Comparison of ENCODE assay signal across 16 cellular contexts in the genomic region with DNA sequence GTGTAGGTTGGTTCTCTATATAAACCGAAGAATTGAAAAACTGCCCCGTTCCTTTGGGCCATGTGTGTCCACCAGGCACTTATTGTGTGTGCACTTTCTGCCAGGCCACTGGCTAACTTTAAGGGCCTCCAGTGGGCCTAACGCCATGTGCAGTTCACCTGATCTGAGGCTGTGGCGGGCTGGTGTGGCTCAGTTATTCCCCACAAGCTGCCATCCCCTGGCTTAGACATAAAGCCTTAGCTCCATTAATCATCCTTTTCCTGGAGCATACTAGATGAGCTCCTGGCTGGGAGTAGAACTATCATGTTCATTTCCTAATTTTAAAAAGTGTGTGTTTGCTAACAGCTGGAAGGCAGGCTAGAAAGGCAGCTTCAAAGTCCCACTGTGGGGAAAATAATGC.
A peak's percentile ranks its signal among the peaks of the same experiment; 100 is the strongest.
DNase-seq lines count a peak whose midpoint lies in the region; ATAC-seq, FAIRE-seq and TF ChIP-seq lines count a peak whose summit lies in the region.
"Had no signal": no experiment of that assay in that cellular context is flagged by ENCODE, and none has a peak within 500 bp of the region (broad histone marks: within the 10 kb centered on the region; RNA-seq: fewer than 3 reads in every experiment).

No MANE protein-coding gene starts in this region.

- H3K27ac ChIP-seq in astrocyte (ENCODE audit: low read depth, low read length) = no peak overlapping the region
- H3K27ac ChIP-seq in skeletal muscle tissue (ENCODE audit: low read depth, low read length) = peak overlapping the region; percentile 57
- H3K27ac ChIP-seq: A549, C4-2B, GM23248 had no signal

- peaks cover 2% of the 10 kb centered on the region for H3K36me3 Mint-ChIP-seq in astrocyte (ENCODE audit: low read depth, unreplicated experiment)
- no peaks in the 10 kb centered on the region for H3K36me3 Mint-ChIP-seq in nephron (ENCODE audit: low read depth)
- H3K36me3 Mint-ChIP-seq: CD4-positive, alpha-beta memory T cell had no signal

- no peak for FAIRE-seq in astrocyte (lab: Jason Lieb, UNC)
- FAIRE-seq: A549, GM12878, GM18507, H54 had no signal

- H3K4me1 Mint-ChIP-seq in astrocyte (ENCODE audit: low read depth, unreplicated experiment) (peaks cover 28% of the 10 kb centered on the region), nephron (peaks cover 64% of the 10 kb centered on the region)

- H3K4me3 ChIP-seq in astrocyte (ENCODE audit: insufficient read depth, low read depth, low read length) = no peak overlapping the region
- no peak overlapping the region for H3K4me3 ChIP-seq in skeletal muscle tissue (ENCODE audit: low read length in 3 of 3)
- H3K4me3 ChIP-seq: A549, GM12878, GM23248 had no signal

- ATAC-seq in GM18870 (IDR thresholded peaks at IDR 0.05; ENCODE audit: unreplicated experiment) = no peak
- ATAC-seq: A549, GM12878, HCT116 had no signal

- DNase-seq in astrocyte (ENCODE audit: low read depth) = no peak
- DNase-seq in NCI-H345 treated with DMSO at 0.1 percent for 48 hours (lab: John Stamatoyannopoulos, UW; ENCODE audit: unreplicated experiment) = no peak
- DNase-seq in putamen (ENCODE audit: low spot score) = no peak
- DNase-seq: BE2C; CD4-positive, alpha-beta memory T cell; DMS79; GM23248 had no signal

- no peak overlapping the region for H3K9ac ChIP-seq in astrocyte (ENCODE audit: low read length)
- H3K9ac ChIP-seq in skeletal muscle tissue (ENCODE audit: low read depth in 1 of 3, low read length in 3 of 3) = peak overlapping the region in 1 of 3 donors; percentile 16
- H3K9ac ChIP-seq: GM23248 had no signal

- H3K27me3 Mint-ChIP-seq in astrocyte (ENCODE audit: low read depth, unreplicated experiment) = no peaks in the 10 kb centered on the region
- no peaks in the 10 kb centered on the region for H3K27me3 Mint-ChIP-seq in nephron (ENCODE audit: low read depth)
- H3K27me3 Mint-ChIP-seq: CD4-positive, alpha-beta memory T cell had no signal

- TF ChIP-seq CTCF in astrocyte (IDR thresholded peaks at IDR 0.05; ENCODE audit: insufficient read depth, low read depth, low read length) (no peak), nephron (IDR thresholded peaks at IDR 0.05; ENCODE audit: unreplicated experiment in 3 of 3) (no peak)

- no peaks in the 10 kb centered on the region for H3K9me3 ChIP-seq in astrocyte (ENCODE audit: insufficient read depth, low read depth, low read length)
- no peaks in the 10 kb centered on the region for H3K9me3 ChIP-seq in skeletal muscle tissue (ENCODE audit: control insufficient read depth in 3 of 3, low read length in 3 of 3)
- H3K9me3 ChIP-seq: A549, BE2C had no signal

- H3K4me3 Mint-ChIP-seq in astrocyte (ENCODE audit: unreplicated experiment) = no peak overlapping the region
- H3K4me3 Mint-ChIP-seq in nephron = no peak overlapping the region
- H3K4me3 Mint-ChIP-seq: CD4-positive, alpha-beta memory T cell had no signal

- H3K4me2 ChIP-seq in astrocyte (ENCODE audit: low read length) = no peak overlapping the region
- H3K4me2 ChIP-seq: A549 had no signal

- H3K4me1 ChIP-seq in astrocyte (ENCODE audit: insufficient read depth, low read length) (peaks cover 9% of the 10 kb centered on the region), skeletal muscle tissue (ENCODE audit: control insufficient read depth in 3 of 3, insufficient read depth in 3 of 3, low read length in 3 of 3) (peaks cover 9 to 25% (median 13%) of the 10 kb centered on the region in 3 donors)

- H3K27ac Mint-ChIP-seq in astrocyte (ENCODE audit: unreplicated experiment) = peak overlapping the region; percentile 13
- H3K27ac Mint-ChIP-seq in nephron = peak overlapping the region in 2 of 3 experiments; percentile 26 to 58
- H3K27ac Mint-ChIP-seq: CD4-positive, alpha-beta memory T cell had no signal

- H3K36me3 ChIP-seq in astrocyte (ENCODE audit: insufficient read depth, low read length) = no peaks in the 10 kb centered on the region
- H3K36me3 ChIP-seq in skeletal muscle tissue (ENCODE audit: control insufficient read depth in 3 of 3, insufficient read depth in 3 of 3, low read length in 3 of 3) = no peaks in the 10 kb centered on the region
- H3K36me3 ChIP-seq: BE2C had no signal

- H3K9me3 Mint-ChIP-seq in astrocyte (ENCODE audit: unreplicated experiment) (no peaks in the 10 kb centered on the region), nephron (peaks cover 4% of the 10 kb centered on the region)

- H3K79me2 ChIP-seq in astrocyte (ENCODE audit: insufficient read depth, low read length) = no peaks in the 10 kb centered on the region

- H3K27me3 ChIP-seq in astrocyte (ENCODE audit: insufficient read depth, low read length) (no peaks in the 10 kb centered on the region), skeletal muscle tissue (ENCODE audit: control insufficient read depth in 3 of 3, insufficient read depth in 3 of 3, low read length in 3 of 3) (no peaks in the 10 kb centered on the region)
- H3K27me3 ChIP-seq: BE2C had no signal

- peak overlapping the region; percentile 9 for H2AFZ ChIP-seq in astrocyte (ENCODE audit: low read depth, low read length)
- H2AFZ ChIP-seq: GM23248 had no signal

- no peaks in the 10 kb centered on the region for H4K20me1 ChIP-seq in astrocyte (ENCODE audit: insufficient read depth, low read length)
